ENCODE assay signal across 24 cellular contexts in the genomic region with DNA sequence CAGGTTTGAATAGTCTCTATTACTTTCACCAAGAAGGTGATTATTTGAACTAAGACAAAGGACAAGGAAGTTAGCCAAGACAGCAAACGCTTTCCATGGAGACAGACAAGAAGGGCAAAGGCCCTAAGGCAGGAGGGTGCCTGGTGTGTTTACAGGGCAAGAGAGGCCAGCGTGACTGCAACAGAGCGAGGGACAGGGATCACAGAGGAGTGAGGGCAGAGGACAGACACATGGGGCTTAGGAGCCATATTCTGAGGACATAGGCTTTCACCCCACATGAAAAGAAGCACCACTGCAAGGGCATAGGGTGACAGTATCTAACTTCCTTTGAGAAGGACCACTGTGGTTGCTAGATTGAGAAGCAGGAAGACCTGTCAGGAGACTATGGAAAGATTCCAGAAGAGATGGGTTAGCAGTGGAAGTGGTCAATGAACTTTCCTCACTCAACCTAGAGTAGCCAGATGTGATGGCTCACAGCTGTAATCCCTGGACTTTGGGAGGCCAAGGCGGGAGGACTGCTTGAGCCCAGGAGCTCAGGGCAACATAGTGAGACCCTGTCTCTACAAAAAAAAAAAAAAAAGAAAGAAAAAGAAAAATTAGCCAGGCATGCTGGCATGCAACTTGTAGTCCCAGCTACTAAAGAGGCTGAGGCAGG. TPM values are rescaled to one million over a fixed set of nuclear protein-coding genes. Genes with fewer than 3 reads are reported as not detected.
DNase-seq lines count a peak whose midpoint lies in the region; ATAC-seq and TF ChIP-seq lines count a peak whose summit lies in the region.
"Had no signal": no experiment of that assay in that cellular context is flagged by ENCODE, and none has a peak within 500 bp of the region (broad histone marks: within the 10 kb centered on the region; RNA-seq: fewer than 3 reads in every experiment).

No MANE protein-coding gene starts in this region.

- no peaks in the 10 kb centered on the region for H3K27me3 Mint-ChIP-seq in CD4-positive, CD25-positive, alpha-beta regulatory T cell
- H3K27me3 Mint-ChIP-seq in neural crest cell (ENCODE audit: low read depth) = no peaks in the 10 kb centered on the region

- H3K4me3 Mint-ChIP-seq in CD4-positive, CD25-positive, alpha-beta regulatory T cell = no peak overlapping the region
- H3K4me3 Mint-ChIP-seq in neural crest cell = no peak overlapping the region

- no peak for DNase-seq in CD4-positive, CD25-positive, alpha-beta regulatory T cell
- DNase-seq in Karpas-422 (peak; percentile 35), left colon (peak in 1 of 2 donors; percentile 50), neural crest cell (ENCODE audit: low read depth, low spot score) (no peak), NCI-H2196 (lab: John Stamatoyannopoulos, UW; ENCODE audit: unreplicated experiment) (no peak), NCI-H1694 (lab: John Stamatoyannopoulos, UW) (no peak), glomerular visceral epithelial cell (ENCODE audit: extremely low spot score) (no peak)
- DNase-seq: AML-193, DMS 273 treated with DMSO at 0.1 percent for 48 hours, DND-41, IMR-90, MG63, NCI-H1092, NCI-H146, NCI-H510A, NCI-H748 treated with DMSO at 0.1 percent for 48 hours, OCI-M1, SIG-M5 had no signal

- no peak overlapping the region for H3K4me2 ChIP-seq in Karpas-422 (ENCODE audit: low read depth, low read length, poor library complexity, severe bottlenecking)

- H3K4me3 ChIP-seq in CD4-positive, CD25-positive, alpha-beta regulatory T cell (ENCODE audit: low read depth, low read length) = no peak overlapping the region
- no peak overlapping the region for H3K4me3 ChIP-seq in Karpas-422 (ENCODE audit: low read length)
- H3K4me3 ChIP-seq: MG63 had no signal

- no peaks in the 10 kb centered on the region for H3K9me3 ChIP-seq in CD4-positive, CD25-positive, alpha-beta regulatory T cell (ENCODE audit: control insufficient read depth in 2 of 2, low read length in 2 of 2)
- H3K9me3 ChIP-seq in Karpas-422 (ENCODE audit: low read length) = no peaks in the 10 kb centered on the region
- H3K9me3 ChIP-seq: MG63 had no signal

- H3K79me2 ChIP-seq in Karpas-422 (ENCODE audit: low read length) = no peaks in the 10 kb centered on the region

- no peaks in the 10 kb centered on the region for H3K36me3 ChIP-seq in CD4-positive, CD25-positive, alpha-beta regulatory T cell (ENCODE audit: control insufficient read depth, insufficient read depth, low read length)
- H3K36me3 ChIP-seq in Karpas-422 (ENCODE audit: insufficient read depth, low read length) = no peaks in the 10 kb centered on the region
- H3K36me3 ChIP-seq: MG63 had no signal

- peaks cover 0 to 12% (median 6%) of the 10 kb centered on the region in 4 donors for H3K4me1 Mint-ChIP-seq in CD4-positive, CD25-positive, alpha-beta regulatory T cell
- peaks cover 5% of the 10 kb centered on the region for H3K4me1 Mint-ChIP-seq in neural crest cell

- H4K20me1 ChIP-seq in Karpas-422 (ENCODE audit: insufficient read depth, low read depth, low read length) = no peaks in the 10 kb centered on the region

- no peak overlapping the region for H3K27ac ChIP-seq in CD4-positive, CD25-positive, alpha-beta regulatory T cell (ENCODE audit: insufficient read depth, low read length, poor library complexity, severe bottlenecking)
- H3K27ac ChIP-seq in Karpas-422 (ENCODE audit: low read length) = no peak overlapping the region
- H3K27ac ChIP-seq: C4-2B, HL-60 had no signal

- no peaks in the 10 kb centered on the region for H3K4me1 ChIP-seq in CD4-positive, CD25-positive, alpha-beta regulatory T cell (ENCODE audit: control insufficient read depth, insufficient read depth, low read length, poor library complexity, severe bottlenecking)
- no peaks in the 10 kb centered on the region for H3K4me1 ChIP-seq in Karpas-422 (ENCODE audit: low read length)

- TF ChIP-seq CTCF in neural crest cell (conservative IDR thresholded peaks at IDR 0.05) = no peak

- no peaks in the 10 kb centered on the region for H3K36me3 Mint-ChIP-seq in CD4-positive, CD25-positive, alpha-beta regulatory T cell
- H3K36me3 Mint-ChIP-seq in neural crest cell (ENCODE audit: low read depth) = no peaks in the 10 kb centered on the region

- intact Hi-C loops in left colon (cut with DNase I, micrococcal nuclease) = no loop called here

- no peak for ATAC-seq in CD4-positive, CD25-positive, alpha-beta regulatory T cell (ENCODE audit: low read depth in 2 of 2)
- peak; percentile 70 for ATAC-seq in left colon
- ATAC-seq: SK-N-SH treated with all-trans-retinoic acid at 6 μM for 48 hours had no signal

- peaks cover 0 to 3% (median 0%) of the 10 kb centered on the region in 7 donors for H3K9me3 Mint-ChIP-seq in CD4-positive, CD25-positive, alpha-beta regulatory T cell
- H3K9me3 Mint-ChIP-seq in neural crest cell = no peaks in the 10 kb centered on the region

- no peaks in the 10 kb centered on the region for H3K27me3 ChIP-seq in CD4-positive, CD25-positive, alpha-beta regulatory T cell (ENCODE audit: control insufficient read depth, insufficient read depth, low read length)
- no peaks in the 10 kb centered on the region for H3K27me3 ChIP-seq in Karpas-422 (ENCODE audit: low read length)
- H3K27me3 ChIP-seq: MG63 had no signal

- no peaks in the 10 kb centered on the region for H3K9me2 ChIP-seq in Karpas-422 (replicated peaks; ENCODE audit: insufficient read depth, low read length)

- H3K27ac Mint-ChIP-seq in CD4-positive, CD25-positive, alpha-beta regulatory T cell = peak overlapping the region in 2 of 3 donors; percentile 16 to 20
- H3K27ac Mint-ChIP-seq in neural crest cell (ENCODE audit: unreplicated experiment) = peak overlapping the region; percentile 68

- H3K9ac ChIP-seq in Karpas-422 (ENCODE audit: low read length) = no peak overlapping the region

- no peak overlapping the region for H2AFZ ChIP-seq in Karpas-422 (ENCODE audit: low read length)

RNA-seq across cellular contexts. Expression of gene HAVCR1, which starts 5.0 kb away (rescaled TPM):
- total RNA-seq in CD4-positive, CD25-positive, alpha-beta regulatory T cell = 7.9 TPM
- polyA plus RNA-seq in CD4-positive, CD25-positive, alpha-beta regulatory T cell = 1 to 10 TPM; 1.7 to 8.2 (median 3.7) TPM
- total RNA-seq in Karpas-422 (2014; rRNA removed; shearing (Covaris generic); ENCODE audit: low replicate concordance) = not detected in 2 replicates
- 10 to 100 TPM in 1 of 2 donors, 1 to 10 TPM in 1; 3.9 to 16.3 TPM for total RNA-seq in left colon
- not detected in 2 replicates for total RNA-seq in neural crest cell
- total RNA-seq: G401, HT1080, IMR-90, RPMI7951 had no signal
- polyA plus RNA-seq: IMR-90 had no signal

RNA-seq across cellular contexts. Expression of gene HAVCR2, which starts 44.9 kb away (rescaled TPM):
- total RNA-seq in CD4-positive, CD25-positive, alpha-beta regulatory T cell = 5.0 TPM
- polyA plus RNA-seq in CD4-positive, CD25-positive, alpha-beta regulatory T cell = 1 to 10 TPM; 4.0 to 9.7 (median 7.0) TPM
- total RNA-seq in Karpas-422 (2014; rRNA removed; shearing (Covaris generic); ENCODE audit: low replicate concordance) = 0.22 TPM in 1 of 2 replicates, not detected in the other
- total RNA-seq in left colon (1 to 10 TPM; 1.3 to 4.9 TPM), neural crest cell (0.19 and 0.55 TPM in 2 replicates)
- total RNA-seq: G401 had no signal
